In genomic region chr7:72412121-72412618, GRCh38 we compare ENCODE assay signal across 6 cellular contexts. TPM values are rescaled to one million over a fixed set of nuclear protein-coding genes. Genes with fewer than 3 reads are reported as not detected.
"Had no signal": no experiment of that assay in that cellular context is flagged by ENCODE, and none has a peak within 500 bp of the region (broad histone marks: within the 10 kb centered on the region; RNA-seq: fewer than 3 reads in every experiment).

TSS of gene CALN1 (minus strand) at chr7:72412338.

RNA-seq across cellular contexts. Expression of gene CALN1, which starts in this region (rescaled TPM):
- total RNA-seq: LHCN-M2, MCF 10A, PC-9, Right ventricle myocardium inferior, RPMI7951 had no signal
- polyA plus RNA-seq: IgD-negative memory B cell had no signal
